1 cellular context compared by ENCODE assay signal in the genomic region with DNA sequence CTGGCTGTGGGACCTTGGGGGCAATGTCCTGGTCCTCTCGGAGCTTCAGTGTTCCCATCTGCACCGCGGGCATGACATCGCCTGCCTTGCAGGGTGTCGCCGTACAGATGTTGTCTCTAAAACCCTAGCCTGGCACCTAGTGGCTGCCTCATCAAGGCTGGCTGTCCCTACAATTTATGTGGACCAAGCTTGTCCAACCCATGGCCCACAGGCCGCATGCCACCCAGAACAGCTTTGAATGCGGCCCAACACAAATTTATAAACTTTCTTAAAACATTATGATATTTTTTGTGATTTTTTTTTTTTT.
TF ChIP-seq lines count a peak whose summit lies in the region.

No MANE protein-coding gene starts in this region.

TF ChIP-seq in HCT116, 20 proteins besides CTCF, POLR2A, EP300 and RAD21 (continued from another document):
- TF ChIP-seq, protein P1, sequence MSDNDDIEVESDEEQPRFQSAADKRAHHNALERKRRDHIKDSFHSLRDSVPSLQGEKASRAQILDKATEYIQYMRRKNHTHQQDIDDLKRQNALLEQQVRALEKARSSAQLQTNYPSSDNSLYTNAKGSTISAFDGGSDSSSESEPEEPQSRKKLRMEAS (IDR thresholded peaks at IDR 0.05) = no peak
- TF ChIP-seq YY1 (IDR thresholded peaks at IDR 0.05; ENCODE audit: extremely low read depth, insufficient replicate concordance, low read depth, low read length) = no peak
- no peak for TF ChIP-seq EZH2 (IDR thresholded peaks at IDR 0.05)
- no peak for TF ChIP-seq CBX3 (IDR thresholded peaks at IDR 0.05; ENCODE audit: low read depth)
- TF ChIP-seq, protein P2, sequence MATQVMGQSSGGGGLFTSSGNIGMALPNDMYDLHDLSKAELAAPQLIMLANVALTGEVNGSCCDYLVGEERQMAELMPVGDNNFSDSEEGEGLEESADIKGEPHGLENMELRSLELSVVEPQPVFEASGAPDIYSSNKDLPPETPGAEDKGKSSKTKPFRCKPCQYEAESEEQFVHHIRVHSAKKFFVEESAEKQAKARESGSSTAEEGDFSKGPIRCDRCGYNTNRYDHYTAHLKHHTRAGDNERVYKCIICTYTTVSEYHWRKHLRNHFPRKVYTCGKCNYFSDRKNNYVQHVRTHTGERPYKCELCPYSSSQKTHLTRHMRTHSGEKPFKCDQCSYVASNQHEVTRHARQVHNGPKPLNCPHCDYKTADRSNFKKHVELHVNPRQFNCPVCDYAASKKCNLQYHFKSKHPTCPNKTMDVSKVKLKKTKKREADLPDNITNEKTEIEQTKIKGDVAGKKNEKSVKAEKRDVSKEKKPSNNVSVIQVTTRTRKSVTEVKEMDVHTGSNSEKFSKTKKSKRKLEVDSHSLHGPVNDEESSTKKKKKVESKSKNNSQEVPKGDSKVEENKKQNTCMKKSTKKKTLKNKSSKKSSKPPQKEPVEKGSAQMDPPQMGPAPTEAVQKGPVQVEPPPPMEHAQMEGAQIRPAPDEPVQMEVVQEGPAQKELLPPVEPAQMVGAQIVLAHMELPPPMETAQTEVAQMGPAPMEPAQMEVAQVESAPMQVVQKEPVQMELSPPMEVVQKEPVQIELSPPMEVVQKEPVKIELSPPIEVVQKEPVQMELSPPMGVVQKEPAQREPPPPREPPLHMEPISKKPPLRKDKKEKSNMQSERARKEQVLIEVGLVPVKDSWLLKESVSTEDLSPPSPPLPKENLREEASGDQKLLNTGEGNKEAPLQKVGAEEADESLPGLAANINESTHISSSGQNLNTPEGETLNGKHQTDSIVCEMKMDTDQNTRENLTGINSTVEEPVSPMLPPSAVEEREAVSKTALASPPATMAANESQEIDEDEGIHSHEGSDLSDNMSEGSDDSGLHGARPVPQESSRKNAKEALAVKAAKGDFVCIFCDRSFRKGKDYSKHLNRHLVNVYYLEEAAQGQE (IDR thresholded peaks at IDR 0.05; ENCODE audit: low read depth) = no peak
- no peak for TF ChIP-seq SIN3A (IDR thresholded peaks at IDR 0.05; ENCODE audit: low read depth)
- no peak for TF ChIP-seq POLR2AphosphoS5 (IDR thresholded peaks at IDR 0.05; ENCODE audit: low read depth, low read length)
- no peak for TF ChIP-seq ZFX (IDR thresholded peaks at IDR 0.05)
